Comparison of ENCODE assay signal across 1 cellular context in the genomic region with DNA sequence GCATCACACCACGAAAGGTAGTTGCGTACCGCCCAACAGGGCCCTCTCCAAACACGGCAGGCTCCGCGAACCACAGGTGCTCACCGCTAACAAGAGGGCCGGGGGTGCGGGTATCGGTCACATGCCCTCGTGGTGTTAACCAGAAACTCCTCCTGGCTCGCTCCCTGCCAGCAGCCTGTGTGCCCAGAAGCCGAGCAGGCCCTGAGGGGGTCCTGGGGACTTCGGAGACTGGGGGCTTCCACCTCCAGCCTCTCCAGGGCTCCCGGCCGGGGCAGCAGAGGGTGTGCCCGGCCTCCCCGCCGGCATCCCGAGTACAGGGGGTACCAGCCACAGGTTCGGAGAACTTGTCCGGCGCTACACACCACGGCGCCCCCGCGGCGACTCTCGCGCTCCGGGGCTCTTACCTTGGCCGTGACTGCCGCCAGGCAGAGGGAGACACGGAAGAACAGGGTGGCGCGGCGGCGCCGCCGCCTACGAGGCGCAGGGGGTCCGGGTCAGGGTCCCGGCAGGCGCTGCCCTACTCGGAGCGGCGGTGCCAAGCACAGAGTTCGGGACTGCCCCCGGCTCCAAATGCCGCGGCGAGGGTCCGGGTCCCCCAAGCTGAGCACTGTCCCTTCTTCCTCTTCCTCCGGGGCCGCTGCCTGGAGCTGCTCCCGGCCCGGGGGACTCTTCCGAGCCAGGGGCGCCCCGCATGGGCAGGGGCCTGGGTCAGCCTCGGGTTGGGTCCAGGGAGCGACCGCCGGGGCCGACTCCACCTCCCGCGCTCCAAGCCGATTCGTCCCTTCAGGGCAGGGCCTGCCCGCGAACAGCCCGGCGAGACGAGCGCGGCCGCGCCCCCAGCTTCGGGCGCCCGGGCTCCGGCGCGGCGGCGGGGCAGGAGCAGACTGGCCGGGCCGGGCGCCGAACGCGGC.
TF ChIP-seq lines count a peak whose summit lies in the region.

A gene (minus strand): TSS at position 886 of the 911 bp plus-strand sequence.

TF ChIP-seq in GM23338, 12 proteins besides CTCF, POLR2A, EP300 and RAD21 (continued from another document):
- TF ChIP-seq, protein P1, sequence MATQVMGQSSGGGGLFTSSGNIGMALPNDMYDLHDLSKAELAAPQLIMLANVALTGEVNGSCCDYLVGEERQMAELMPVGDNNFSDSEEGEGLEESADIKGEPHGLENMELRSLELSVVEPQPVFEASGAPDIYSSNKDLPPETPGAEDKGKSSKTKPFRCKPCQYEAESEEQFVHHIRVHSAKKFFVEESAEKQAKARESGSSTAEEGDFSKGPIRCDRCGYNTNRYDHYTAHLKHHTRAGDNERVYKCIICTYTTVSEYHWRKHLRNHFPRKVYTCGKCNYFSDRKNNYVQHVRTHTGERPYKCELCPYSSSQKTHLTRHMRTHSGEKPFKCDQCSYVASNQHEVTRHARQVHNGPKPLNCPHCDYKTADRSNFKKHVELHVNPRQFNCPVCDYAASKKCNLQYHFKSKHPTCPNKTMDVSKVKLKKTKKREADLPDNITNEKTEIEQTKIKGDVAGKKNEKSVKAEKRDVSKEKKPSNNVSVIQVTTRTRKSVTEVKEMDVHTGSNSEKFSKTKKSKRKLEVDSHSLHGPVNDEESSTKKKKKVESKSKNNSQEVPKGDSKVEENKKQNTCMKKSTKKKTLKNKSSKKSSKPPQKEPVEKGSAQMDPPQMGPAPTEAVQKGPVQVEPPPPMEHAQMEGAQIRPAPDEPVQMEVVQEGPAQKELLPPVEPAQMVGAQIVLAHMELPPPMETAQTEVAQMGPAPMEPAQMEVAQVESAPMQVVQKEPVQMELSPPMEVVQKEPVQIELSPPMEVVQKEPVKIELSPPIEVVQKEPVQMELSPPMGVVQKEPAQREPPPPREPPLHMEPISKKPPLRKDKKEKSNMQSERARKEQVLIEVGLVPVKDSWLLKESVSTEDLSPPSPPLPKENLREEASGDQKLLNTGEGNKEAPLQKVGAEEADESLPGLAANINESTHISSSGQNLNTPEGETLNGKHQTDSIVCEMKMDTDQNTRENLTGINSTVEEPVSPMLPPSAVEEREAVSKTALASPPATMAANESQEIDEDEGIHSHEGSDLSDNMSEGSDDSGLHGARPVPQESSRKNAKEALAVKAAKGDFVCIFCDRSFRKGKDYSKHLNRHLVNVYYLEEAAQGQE (IDR thresholded peaks at IDR 0.05; ENCODE audit: unreplicated experiment), result no peak
- TF ChIP-seq EZH2phosphoT487 (IDR thresholded peaks at IDR 0.05; ENCODE audit: unreplicated experiment) (no peak), NANOG (IDR thresholded peaks at IDR 0.05; ENCODE audit: borderline replicate concordance) (no peak), POLR2AphosphoS5 (IDR thresholded peaks at IDR 0.05; ENCODE audit: low read depth) (no peak), JUNB (IDR thresholded peaks at IDR 0.05; ENCODE audit: unreplicated experiment) (no peak), CREB1 (CRISPR knock-in tag; IDR thresholded peaks at IDR 0.05; ENCODE audit: low read depth) (no peak), EZH2 (IDR thresholded peaks at IDR 0.05; ENCODE audit: low read depth, unreplicated experiment) (no peak), ZNF331 (CRISPR knock-in tag; IDR thresholded peaks at IDR 0.05; ENCODE audit: low read depth) (no peak), ZNF114 (CRISPR knock-in tag; IDR thresholded peaks at IDR 0.05) (no peak)
- TF ChIP-seq, protein P2, sequence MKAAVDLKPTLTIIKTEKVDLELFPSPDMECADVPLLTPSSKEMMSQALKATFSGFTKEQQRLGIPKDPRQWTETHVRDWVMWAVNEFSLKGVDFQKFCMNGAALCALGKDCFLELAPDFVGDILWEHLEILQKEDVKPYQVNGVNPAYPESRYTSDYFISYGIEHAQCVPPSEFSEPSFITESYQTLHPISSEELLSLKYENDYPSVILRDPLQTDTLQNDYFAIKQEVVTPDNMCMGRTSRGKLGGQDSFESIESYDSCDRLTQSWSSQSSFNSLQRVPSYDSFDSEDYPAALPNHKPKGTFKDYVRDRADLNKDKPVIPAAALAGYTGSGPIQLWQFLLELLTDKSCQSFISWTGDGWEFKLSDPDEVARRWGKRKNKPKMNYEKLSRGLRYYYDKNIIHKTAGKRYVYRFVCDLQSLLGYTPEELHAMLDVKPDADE (IDR thresholded peaks at IDR 0.05), result no peak
